In the genomic region with DNA sequence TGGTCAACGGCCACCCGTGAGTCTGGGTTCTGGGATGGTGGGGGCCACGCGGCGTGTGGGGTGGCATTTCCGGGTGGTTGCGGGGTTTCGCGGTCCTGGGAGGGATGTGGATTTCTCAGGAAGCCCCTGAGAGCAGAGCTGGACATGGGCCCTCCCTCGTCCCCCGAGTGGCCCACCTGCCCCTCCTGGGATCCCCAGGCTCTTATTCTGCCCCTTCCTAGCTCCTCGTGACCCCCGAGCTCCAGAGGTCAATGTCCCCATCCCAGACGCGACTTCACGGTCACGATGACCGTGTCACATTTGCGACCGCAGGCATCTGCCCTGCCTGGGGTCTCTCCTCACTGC, we compare ENCODE assay signal across 31 cellular contexts. TPM values are rescaled to one million over a fixed set of nuclear protein-coding genes. Genes with fewer than 3 reads are reported as not detected.
"Had no signal": no experiment of that assay in that cellular context is flagged by ENCODE, and none has a peak within 500 bp of the region (broad histone marks: within the 10 kb centered on the region; RNA-seq: fewer than 3 reads in every experiment).

No MANE protein-coding gene starts in this region.

- H3K4me1 ChIP-seq: breast epithelium, esophagus squamous epithelium, heart right ventricle, pancreas, prostate gland, uterus had no signal

- H3K9me3 ChIP-seq: breast epithelium, esophagus squamous epithelium, heart right ventricle, pancreas, prostate gland, thoracic aorta, uterus had no signal

- DNase-seq: activated CD8-positive, alpha-beta memory T cell treated with anti-CD3 and anti-CD28 coated beads, Interleukin-2, amount 10 ng/mL, durations not matched to agents 7 days and 5 days; activated CD8-positive, alpha-beta T cell treated with anti-CD3 and anti-CD28 coated beads, Interleukin-2, amount 10 ng/mL, durations not matched to agents 7 days and 5 days; activated T-cell treated with anti-CD3 and anti-CD28 coated beads, Interleukin-2, amount 50 U/mL, for 48 hours; dermis blood vessel endothelial cell; effector CD4-positive, alpha-beta T cell; esophagus squamous epithelium; foreskin melanocyte; naive B cell; nephron progenitor cell; retina; small intestine; stimulated activated CD4-positive, alpha-beta T cell treated with anti-CD3 and anti-CD28 coated beads, Interleukin-4, amount 100 ng/mL, for 24 hours; trophoblast cell had no signal

- ATAC-seq: activated CD8-positive, alpha-beta memory T cell treated with anti-CD3 and anti-CD28 coated beads, Interleukin-2, amount 10 ng/mL, durations not matched to agents 7 days and 5 days; activated CD8-positive, alpha-beta T cell treated with anti-CD3 and anti-CD28 coated beads, Interleukin-2, amount 10 ng/mL, durations not matched to agents 7 days and 5 days; left ventricle myocardium superior; pancreas; sciatic nerve; stimulated activated effector memory CD8-positive, alpha-beta T cell treated with anti-CD3 and anti-CD28 coated beads, Interleukin-12 subunit alpha, Interleukin-12 subunit beta, amount 100 ng/mL, for 72 hours had no signal

- H3K36me3 ChIP-seq: breast epithelium, esophagus squamous epithelium, heart right ventricle, pancreas, prostate gland, thoracic aorta, uterus had no signal

- H3K27ac ChIP-seq: breast epithelium, epithelial cell of prostate, esophagus squamous epithelium, heart right ventricle, pancreas, prostate gland, thoracic aorta, uterus, VCaP had no signal

- H3K4me3 ChIP-seq: breast epithelium, esophagus squamous epithelium, heart right ventricle, pancreas, prostate gland, thoracic aorta, uterus had no signal

- H3K27me3 ChIP-seq: pancreas, uterus had no signal

- FAIRE-seq: colon, islet of Langerhans, pancreas, small intestine had no signal

RNA-seq across cellular contexts. Expression of a gene that starts 4.4 kb away (rescaled TPM):
- total RNA-seq: activated CD8-positive, alpha-beta memory T cell treated with anti-CD3 and anti-CD28 coated beads, Interleukin-2, amount 10 ng/mL, durations not matched to agents 7 days and 5 days; activated CD8-positive, alpha-beta T cell treated with anti-CD3 and anti-CD28 coated beads, Interleukin-2, amount 10 ng/mL, durations not matched to agents 7 days and 5 days; activated T-helper 2 cell treated with anti-CD3 and anti-CD28 coated beads, Interferon-gamma antibody, Interleukin-2, Interleukin-4, amounts not matched to agents 10 μg/mL and 5 μg/mL and 100 μg/mL, durations not matched to agents 14 hours and 24 hours and 36 hours; breast epithelium; dermis blood vessel endothelial cell; glomerular endothelial cell; heart right ventricle; left ventricle myocardium superior; lung microvascular endothelial cell; subcutaneous adipose tissue; T-helper 1 cell treated with Interleukin-12 subunit alpha and Interleukin-12 subunit beta and Interleukin-4 antibody, amounts not matched to agents 30 ng/mL and 1 ng/mL, for 36 hours had no signal
- polyA plus RNA-seq: heart right ventricle had no signal
